23 cellular contexts compared by ENCODE assay signal in genomic region chr1:209759829-209760359, GRCh38. TPM values are rescaled to one million over a fixed set of nuclear protein-coding genes. Genes with fewer than 3 reads are reported as not detected.
DNase-seq lines count a peak whose midpoint lies in the region; ATAC-seq lines count a peak whose summit lies in the region.
"Had no signal": no experiment of that assay in that cellular context is flagged by ENCODE, and none has a peak within 500 bp of the region (broad histone marks: within the 10 kb centered on the region; RNA-seq: fewer than 3 reads in every experiment).

No MANE protein-coding gene starts in this region.

- peak overlapping the region; percentile 41 for H3K27ac ChIP-seq in effector memory CD4-positive, alpha-beta T cell (ENCODE audit: insufficient read depth, low read length, poor library complexity, severe bottlenecking)
- H3K27ac ChIP-seq in skeletal muscle tissue (ENCODE audit: low read depth, low read length), result no peak overlapping the region
- H3K27ac ChIP-seq: dorsolateral prefrontal cortex, tibial nerve had no signal

- POLR2A ChIA-PET in activated CD4-positive, alpha-beta memory T cell treated with anti-CD3 and anti-CD28 coated beads for 36 hours (lab: Charles Lee), result interaction anchor here (1.3 to 10.2 kb wide), 3 partner anchors 8 to 14 kb away, joined by 4 to 184 read pairs (median 33); no protein-coding TSS in a partner anchor

- H3K27ac Mint-ChIP-seq in activated naive CD4-positive, alpha-beta T cell treated with anti-CD3 and anti-CD28 coated beads, Interleukin-2, amount 10 ng/mL, durations not matched to agents 7 days and 5 days, result peak overlapping the region; percentile 4
- H3K27ac Mint-ChIP-seq in activated CD4-positive, alpha-beta memory T cell treated with anti-CD3 and anti-CD28 coated beads for 36 hours, result peak overlapping the region; percentile 99
- H3K27ac Mint-ChIP-seq: HFFc6, T-helper 17 cell, WTC11 had no signal

- peaks cover 66% of the 10 kb centered on the region for H3K4me1 ChIP-seq in effector memory CD4-positive, alpha-beta T cell (ENCODE audit: control insufficient read depth, insufficient read depth, low read length, poor library complexity, severe bottlenecking)
- peaks cover 7 to 17% (median 10%) of the 10 kb centered on the region in 3 donors for H3K4me1 ChIP-seq in skeletal muscle tissue (ENCODE audit: control insufficient read depth in 3 of 3, insufficient read depth in 3 of 3, low read length in 3 of 3)
- H3K4me1 ChIP-seq: Caco-2 had no signal

- CTCF ChIA-PET in activated naive CD4-positive, alpha-beta T cell treated with anti-CD3 and anti-CD28 coated beads, Interleukin-2, amount 10 ng/mL, durations not matched to agents 7 days and 5 days (lab: Charles Lee), result interaction anchor here (1.1 to 3.3 kb wide), 3 partner anchors 9 to 190 kb away, joined by 3 to 21 read pairs (median 4); no protein-coding TSS in a partner anchor
- CTCF ChIA-PET in activated CD4-positive, alpha-beta memory T cell treated with anti-CD3 and anti-CD28 coated beads for 36 hours (lab: Charles Lee), result interaction anchor here (0.9 to 10.2 kb wide), 5 partner anchors 8 to 67 kb away, joined by 3 to 98 read pairs (median 4); no protein-coding TSS in a partner anchor

- no peaks in the 10 kb centered on the region for H3K27me3 ChIP-seq in effector memory CD4-positive, alpha-beta T cell (replicated peaks; ENCODE audit: control insufficient read depth, insufficient read depth, low read length, poor library complexity, severe bottlenecking)
- no peaks in the 10 kb centered on the region for H3K27me3 ChIP-seq in skeletal muscle tissue (ENCODE audit: control insufficient read depth in 3 of 3, insufficient read depth in 3 of 3, low read length in 3 of 3)
- H3K27me3 ChIP-seq: dorsolateral prefrontal cortex, tibial nerve had no signal

- peaks cover 88% of the 10 kb centered on the region for H3K36me3 Mint-ChIP-seq in activated naive CD4-positive, alpha-beta T cell treated with anti-CD3 and anti-CD28 coated beads, Interleukin-2, amount 10 ng/mL, durations not matched to agents 7 days and 5 days
- peaks cover 82% of the 10 kb centered on the region for H3K36me3 Mint-ChIP-seq in activated CD4-positive, alpha-beta memory T cell treated with anti-CD3 and anti-CD28 coated beads for 36 hours
- H3K36me3 Mint-ChIP-seq: WTC11 had no signal

- peak overlapping the region; percentile 8 for H3K4me3 ChIP-seq in effector memory CD4-positive, alpha-beta T cell (ENCODE audit: insufficient read depth, low read depth, low read length, poor library complexity, severe bottlenecking)
- peak overlapping the region in 2 of 3 donors; percentile 41 to 48 for H3K4me3 ChIP-seq in skeletal muscle tissue (ENCODE audit: low read length in 3 of 3)
- H3K4me3 ChIP-seq: dorsolateral prefrontal cortex, tibial nerve had no signal

- no peak for DNase-seq in activated naive CD4-positive, alpha-beta T cell treated with anti-CD3 and anti-CD28 coated beads, Interleukin-2, amount 10 ng/mL, durations not matched to agents 7 days and 5 days
- DNase-seq in activated naive CD4-positive, alpha-beta T cell (lab: John Stamatoyannopoulos, UW), result no peak
- no peak for DNase-seq in activated CD4-positive, alpha-beta memory T cell treated with anti-CD3 and anti-CD28 coated beads for 36 hours
- no peak for DNase-seq in effector memory CD4-positive, alpha-beta T cell
- DNase-seq in posterior cingulate gyrus, result no peak
- DNase-seq in NCI-H187 treated with DMSO at 0.1 percent for 48 hours (lab: John Stamatoyannopoulos, UW), result no peak
- DNase-seq: activated CD8-positive, alpha-beta memory T cell treated with anti-CD3 and anti-CD28 coated beads, Interleukin-2, amount 50 U/mL, for 48 hours; Caco-2; dorsolateral prefrontal cortex; erythroblast; foreskin melanocyte; HFFc6; mesenchymal stem cell; MM.1S; NCI-H748 treated with DMSO at 0.1 percent for 48 hours; T-helper 17 cell had no signal

- no peaks in the 10 kb centered on the region for H3K27me3 Mint-ChIP-seq in activated naive CD4-positive, alpha-beta T cell treated with anti-CD3 and anti-CD28 coated beads, Interleukin-2, amount 10 ng/mL, durations not matched to agents 7 days and 5 days
- no peaks in the 10 kb centered on the region for H3K27me3 Mint-ChIP-seq in activated CD4-positive, alpha-beta memory T cell treated with anti-CD3 and anti-CD28 coated beads for 36 hours
- H3K27me3 Mint-ChIP-seq: IgD-negative memory B cell, T-helper 17 cell had no signal

- H3K4me1 Mint-ChIP-seq in activated naive CD4-positive, alpha-beta T cell treated with anti-CD3 and anti-CD28 coated beads, Interleukin-2, amount 10 ng/mL, durations not matched to agents 7 days and 5 days, result peaks cover 76% of the 10 kb centered on the region
- H3K4me1 Mint-ChIP-seq in activated CD4-positive, alpha-beta memory T cell treated with anti-CD3 and anti-CD28 coated beads for 36 hours (ENCODE audit: low read depth), result peaks cover 74% of the 10 kb centered on the region
- H3K4me1 Mint-ChIP-seq: WTC11 had no signal

- H3K9ac ChIP-seq in skeletal muscle tissue (ENCODE audit: low read depth in 1 of 3, low read length in 3 of 3), result peak overlapping the region in 2 of 3 donors; percentile 33 to 46

- ATAC-seq in GM18873 (IDR thresholded peaks at IDR 0.05; ENCODE audit: low FRiP score, unreplicated experiment), result no peak
- ATAC-seq: T-helper 17 cell, WTC11 had no signal

- no peaks in the 10 kb centered on the region for H3K9me3 Mint-ChIP-seq in activated naive CD4-positive, alpha-beta T cell treated with anti-CD3 and anti-CD28 coated beads, Interleukin-2, amount 10 ng/mL, durations not matched to agents 7 days and 5 days
- no peaks in the 10 kb centered on the region for H3K9me3 Mint-ChIP-seq in activated CD4-positive, alpha-beta memory T cell treated with anti-CD3 and anti-CD28 coated beads for 36 hours
- H3K9me3 Mint-ChIP-seq: HFFc6, IgD-negative memory B cell, WTC11 had no signal

- no peaks in the 10 kb centered on the region for H3K9me3 ChIP-seq in effector memory CD4-positive, alpha-beta T cell (ENCODE audit: control insufficient read depth, low read length)
- no peaks in the 10 kb centered on the region for H3K9me3 ChIP-seq in skeletal muscle tissue (ENCODE audit: control insufficient read depth in 3 of 3, low read length in 3 of 3)
- H3K9me3 ChIP-seq: Caco-2, tibial nerve had no signal

- H3K36me3 ChIP-seq in effector memory CD4-positive, alpha-beta T cell (ENCODE audit: control insufficient read depth, insufficient read depth, low read length), result peaks cover 56% of the 10 kb centered on the region
- H3K36me3 ChIP-seq in skeletal muscle tissue (ENCODE audit: control insufficient read depth in 3 of 3, insufficient read depth in 3 of 3, low read length in 3 of 3), result peaks cover 0 to 2% (median 0%) of the 10 kb centered on the region in 3 donors
- H3K36me3 ChIP-seq: tibial nerve had no signal

- peak overlapping the region; percentile 22 for H3K4me3 Mint-ChIP-seq in activated naive CD4-positive, alpha-beta T cell treated with anti-CD3 and anti-CD28 coated beads, Interleukin-2, amount 10 ng/mL, durations not matched to agents 7 days and 5 days
- H3K4me3 Mint-ChIP-seq in activated CD4-positive, alpha-beta memory T cell treated with anti-CD3 and anti-CD28 coated beads for 36 hours, result peak overlapping the region; percentile 94
- H3K4me3 Mint-ChIP-seq: HFFc6, WTC11 had no signal

- intact Hi-C loops in activated CD4-positive, alpha-beta memory T cell treated with anti-CD3 and anti-CD28 coated beads for 36 hours (cut with micrococcal nuclease), result no loop called here
- intact Hi-C loops in posterior cingulate gyrus (cut with DNase I), result no loop called here

RNA-seq across cellular contexts. Expression of gene TRAF3IP3, which starts 4.0 kb away (rescaled TPM):
- total RNA-seq in activated CD4-positive, alpha-beta memory T cell treated with anti-CD3 and anti-CD28 coated beads for 36 hours, result 100 to 1,000 TPM; 212 to 217 TPM
- 1.0 TPM for total RNA-seq in skeletal muscle tissue
- total RNA-seq: Caco-2, Daoy, kidney epithelial cell had no signal

RNA-seq across cellular contexts. Expression of gene C1orf74, which starts 24.5 kb away (rescaled TPM):
- total RNA-seq in activated CD4-positive, alpha-beta memory T cell treated with anti-CD3 and anti-CD28 coated beads for 36 hours, result 1 to 10 TPM; 3.5 to 3.9 TPM
- 3.7 TPM for total RNA-seq in skeletal muscle tissue

RNA-seq across cellular contexts. Expression of gene IRF6, which starts 46.0 kb away (rescaled TPM):
- under 1 TPM; 0.07 to 0.31 TPM for total RNA-seq in activated CD4-positive, alpha-beta memory T cell treated with anti-CD3 and anti-CD28 coated beads for 36 hours
- 0.52 TPM for total RNA-seq in skeletal muscle tissue
- total RNA-seq: Daoy had no signal

RNA-seq across cellular contexts. Expression of gene HSD11B1, which starts 55.2 kb away (rescaled TPM):
- 10 to 100 TPM; 22.4 to 23.9 TPM for total RNA-seq in activated CD4-positive, alpha-beta memory T cell treated with anti-CD3 and anti-CD28 coated beads for 36 hours
- not detected for total RNA-seq in skeletal muscle tissue
- total RNA-seq: Caco-2, Daoy, HFFc6, WTC11 had no signal

Comparison
In these comparisons a context has a peak if more than half of its experiments do, and no peak if none do; other contexts are left out.
1. RNA of gene TRAF3IP3, which starts 4.0 kb away (total RNA-seq): 212 to 217 TPM in activated CD4-positive, alpha-beta memory T cell treated with anti-CD3 and anti-CD28 coated beads for 36 hours; 1.0 TPM in skeletal muscle tissue (single experiment); every median in the first group is over 100 times any median in the second.